In genomic region chr1:46523556-46524443, GRCh38 we compare ENCODE assay signal across 1 cellular context.
TF ChIP-seq lines count a peak whose summit lies in the region.

No MANE protein-coding gene starts in this region.

TF ChIP-seq in H1, 55 proteins besides CTCF, POLR2A, EP300 and RAD21:
- TF ChIP-seq PHF8 (conservative IDR thresholded peaks at IDR 0.05; ENCODE audit: low read depth, low read length) (no peak), TAF7 (optimal IDR thresholded peaks at IDR 0.05; ENCODE audit: borderline replicate concordance, low read depth, low read length) (no peak), SP4 (IDR thresholded peaks at IDR 0.05; ENCODE audit: low read length) (no peak), EZH2 (IDR thresholded peaks at IDR 0.05; ENCODE audit: low read depth, low read length, severe bottlenecking) (no peak), TEAD4 (IDR thresholded peaks at IDR 0.05; ENCODE audit: low read depth, low read length) (no peak), RXRA (IDR thresholded peaks at IDR 0.05; ENCODE audit: insufficient read depth, low read depth, low read length) (no peak), MAFK (IDR thresholded peaks at IDR 0.05; ENCODE audit: low read depth, low read length) (no peak), SIRT6 (IDR thresholded peaks at IDR 0.05; ENCODE audit: low read length) (no peak), CBX8 (IDR thresholded peaks at IDR 0.05; ENCODE audit: borderline replicate concordance, low read depth, low read length) (no peak), ZNF274 (IDR thresholded peaks at IDR 0.05; ENCODE audit: borderline replicate concordance, extremely low read depth, low read length) (no peak), SIX5 (IDR thresholded peaks at IDR 0.05; ENCODE audit: low read depth, low read length) (no peak)
